Comparison of ENCODE assay signal across 16 cellular contexts in genomic region chr10:119728172-119728800, GRCh38. TPM values are rescaled to one million over a fixed set of nuclear protein-coding genes. Genes with fewer than 3 reads are reported as not detected.
DNase-seq lines count a peak whose midpoint lies in the region; ATAC-seq and TF ChIP-seq lines count a peak whose summit lies in the region.
"Had no signal": no experiment of that assay in that cellular context is flagged by ENCODE, and none has a peak within 500 bp of the region (broad histone marks: within the 10 kb centered on the region; RNA-seq: fewer than 3 reads in every experiment).

No MANE protein-coding gene starts in this region.

- DNase-seq in activated T-cell treated with anti-CD3 and anti-CD28 coated beads, Interleukin-2, amount 50 U/mL, for 4 hours: no peak
- DNase-seq in activated T-cell treated with anti-CD3 and anti-CD28 coated beads for 4 hours (no peak), glutamatergic neuron (no peak), SHP77 (lab: John Stamatoyannopoulos, UW) (no peak)
- DNase-seq: ACHN, anterior cingulate cortex, dermis blood vessel endothelial cell, IMR-90, lower lobe of right lung, NCI-H1694, NCI-H510A treated with DMSO at 0.1 percent for 48 hours, thyroid gland had no signal

- H3K4me3 Mint-ChIP-seq in activated T-cell treated with anti-CD3 and anti-CD28 coated beads, Interleukin-2, amount 50 U/mL, for 4 hours: peak overlapping the region; percentile 94
- peak overlapping the region; percentile 96 for H3K4me3 Mint-ChIP-seq in glutamatergic neuron (ENCODE audit: unreplicated experiment)

- ATAC-seq in activated T-cell treated with anti-CD3 and anti-CD28 coated beads, Interleukin-2, amount 50 U/mL, for 4 hours: no peak
- no peak for ATAC-seq in HG02763 (IDR thresholded peaks at IDR 0.05; ENCODE audit: unreplicated experiment)
- ATAC-seq in GM19467 (IDR thresholded peaks at IDR 0.05; ENCODE audit: unreplicated experiment): no peak
- ATAC-seq: lower lobe of right lung had no signal

- peaks cover 42% of the 10 kb centered on the region for H3K4me1 Mint-ChIP-seq in activated T-cell treated with anti-CD3 and anti-CD28 coated beads, Interleukin-2, amount 50 U/mL, for 4 hours (ENCODE audit: low read depth)
- H3K4me1 Mint-ChIP-seq in glutamatergic neuron (ENCODE audit: low read depth, unreplicated experiment): peaks cover 39% of the 10 kb centered on the region

- no peaks in the 10 kb centered on the region for H3K9me3 Mint-ChIP-seq in activated T-cell treated with anti-CD3 and anti-CD28 coated beads, Interleukin-2, amount 50 U/mL, for 4 hours
- H3K9me3 Mint-ChIP-seq in glutamatergic neuron (ENCODE audit: unreplicated experiment): peaks cover 14% of the 10 kb centered on the region

- no peak overlapping the region for H2AFZ ChIP-seq in SU-DHL-6 (ENCODE audit: low read depth, low read length, severe bottlenecking)

- H3K79me2 ChIP-seq in SU-DHL-6 (ENCODE audit: insufficient read depth, low read length): peaks cover 23% of the 10 kb centered on the region

- TF ChIP-seq CTCF in SU-DHL-6 (IDR thresholded peaks at IDR 0.05; ENCODE audit: insufficient read depth, low read length, poor library complexity, severe bottlenecking): no peak
- TF ChIP-seq CTCF in glutamatergic neuron (IDR thresholded peaks at IDR 0.05; ENCODE audit: partially characterized antibody, unreplicated experiment): no peak

- H3K36me3 Mint-ChIP-seq in activated T-cell treated with anti-CD3 and anti-CD28 coated beads, Interleukin-2, amount 50 U/mL, for 4 hours (ENCODE audit: insufficient read depth): peaks cover 2% of the 10 kb centered on the region
- no peaks in the 10 kb centered on the region for H3K36me3 Mint-ChIP-seq in glutamatergic neuron (ENCODE audit: unreplicated experiment)

- H3K4me3 ChIP-seq in SU-DHL-6 (ENCODE audit: insufficient read depth, low read length, poor library complexity, severe bottlenecking): no peak overlapping the region
- H3K4me3 ChIP-seq in subcutaneous abdominal adipose tissue (ENCODE audit: low read depth in 1 of 5, low read length in 5 of 5): no peak overlapping the region
- H3K4me3 ChIP-seq: lower lobe of right lung, thyroid gland had no signal

- H3K4me2 ChIP-seq in SU-DHL-6 (ENCODE audit: low read depth, low read length, poor library complexity, severe bottlenecking): peak overlapping the region; percentile 56

- no peaks in the 10 kb centered on the region for H3K9me2 ChIP-seq in SU-DHL-6 (replicated peaks; ENCODE audit: insufficient read depth, low read length)

- no peaks in the 10 kb centered on the region for H3K36me3 ChIP-seq in SU-DHL-6 (ENCODE audit: low read length)
- H3K36me3 ChIP-seq in subcutaneous abdominal adipose tissue (ENCODE audit: control insufficient read depth in 5 of 5, insufficient read depth in 5 of 5, low read length in 5 of 5): no peaks in the 10 kb centered on the region
- H3K36me3 ChIP-seq: lower lobe of right lung, thyroid gland had no signal

- H3K9ac ChIP-seq in SU-DHL-6 (ENCODE audit: low read length) (peak overlapping the region; percentile 17; the same call in 1 of the 2 replicates), subcutaneous abdominal adipose tissue (ENCODE audit: low read length in 5 of 5) (peak overlapping the region in 1 of 5 donors; percentile 47)

- H3K27ac ChIP-seq in SU-DHL-6 (ENCODE audit: low read depth, low read length) (no peak overlapping the region), subcutaneous abdominal adipose tissue (ENCODE audit: low read depth, low read length) (peak overlapping the region; percentile 63)
- H3K27ac ChIP-seq: lower lobe of right lung, thyroid gland had no signal

- H3K27me3 ChIP-seq in SU-DHL-6 (ENCODE audit: low read length) (no peaks in the 10 kb centered on the region), subcutaneous abdominal adipose tissue (ENCODE audit: control insufficient read depth in 5 of 5, insufficient read depth in 4 of 5, low read length in 5 of 5) (no peaks in the 10 kb centered on the region)
- H3K27me3 ChIP-seq: thyroid gland had no signal

- H3K27ac Mint-ChIP-seq in glutamatergic neuron (ENCODE audit: unreplicated experiment): no peak overlapping the region

- peaks cover 26% of the 10 kb centered on the region for H3F3A ChIP-seq in SU-DHL-6 (ENCODE audit: insufficient read depth)

- peaks cover 4 to 28% (median 27%) of the 10 kb centered on the region in 5 donors for H3K4me1 ChIP-seq in subcutaneous abdominal adipose tissue (ENCODE audit: control insufficient read depth in 5 of 5, insufficient read depth in 5 of 5, low read length in 5 of 5)

- no peaks in the 10 kb centered on the region for H4K20me1 ChIP-seq in SU-DHL-6 (ENCODE audit: low read depth, low read length)

- H3K27me3 Mint-ChIP-seq in activated T-cell treated with anti-CD3 and anti-CD28 coated beads, Interleukin-2, amount 50 U/mL, for 4 hours (ENCODE audit: low read depth): no peaks in the 10 kb centered on the region
- H3K27me3 Mint-ChIP-seq in glutamatergic neuron (ENCODE audit: unreplicated experiment): peaks cover 8% of the 10 kb centered on the region

- H3K9me3 ChIP-seq in SU-DHL-6 (ENCODE audit: insufficient read depth, low read length) (no peaks in the 10 kb centered on the region), subcutaneous abdominal adipose tissue (ENCODE audit: control insufficient read depth in 5 of 5, low read length in 5 of 5) (no peaks in the 10 kb centered on the region)
- H3K9me3 ChIP-seq: lower lobe of right lung, thyroid gland had no signal

RNA-seq across cellular contexts. Expression of gene INPP5F, which starts 2.4 kb away (rescaled TPM):
- total RNA-seq in activated T-cell treated with anti-CD3 and anti-CD28 coated beads, Interleukin-2, amount 50 U/mL, for 4 hours: 10 to 100 TPM; 18.1 to 23.6 (median 21.1) TPM
- 186 TPM for total RNA-seq in glutamatergic neuron (ENCODE audit: unreplicated experiment)
